ENCODE assay signal across 8 cellular contexts in the genomic region with DNA sequence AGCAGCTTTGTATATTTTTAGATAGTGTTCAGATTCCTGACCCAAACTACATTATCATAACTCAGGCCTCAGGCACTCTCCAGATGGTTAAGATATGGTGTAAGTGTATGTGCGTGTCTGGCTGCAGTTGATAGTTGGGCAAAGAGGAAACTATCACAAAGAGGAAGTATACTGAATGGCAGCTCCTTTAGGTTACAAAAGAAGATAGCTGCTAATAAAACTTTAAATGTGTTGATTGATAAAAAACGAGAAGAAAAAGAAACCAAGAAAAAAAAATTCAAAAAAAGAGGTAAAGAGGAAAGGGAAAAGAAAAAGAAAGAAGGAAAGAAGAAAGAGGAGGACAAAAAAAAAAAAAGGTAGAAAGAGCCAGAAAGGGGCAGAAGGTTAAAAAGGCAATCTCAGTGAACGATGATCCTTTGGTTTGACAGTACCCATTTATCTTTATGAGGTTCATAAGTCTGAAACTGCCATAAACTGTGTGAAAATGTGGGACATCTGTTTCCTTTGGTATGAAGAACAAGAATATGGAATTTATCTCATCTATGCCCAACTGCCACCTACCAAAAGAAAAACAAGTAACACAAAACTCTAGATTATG. TPM values are rescaled to one million over a fixed set of nuclear protein-coding genes. Genes with fewer than 3 reads are reported as not detected.
DNase-seq lines count a peak whose midpoint lies in the region; ATAC-seq and TF ChIP-seq lines count a peak whose summit lies in the region.

No MANE protein-coding gene starts in this region.

- intact Hi-C loops in left colon (cut with DNase I, micrococcal nuclease) = no loop called here

- POLR2A ChIA-PET in RWPE1 (lab: Yijun Ruan, JAX; ENCODE audit: low non-redundant PET) = no interaction called here

- CTCF ChIA-PET in RWPE1 (lab: Yijun Ruan, JAX) = interaction anchor here (0.7 kb wide), 1 partner anchor 15 kb away, joined by 4 read pairs; no protein-coding TSS in a partner anchor

- TF ChIP-seq CTCF in GM13976 (IDR thresholded peaks at IDR 0.05; ENCODE audit: borderline replicate concordance, control extremely low read depth, extremely low read depth, insufficient read depth, missing control alignments) (no peak), RWPE1 (conservative IDR thresholded peaks at IDR 0.05; ENCODE audit: low read depth) (no peak)

- in situ Hi-C loops in GM13976 (cut with MboI; ENCODE audit: low sequenced_read_pairs, unreplicated experiment) = no loop called here

- no peak overlapping the region for H3K27ac ChIP-seq in RWPE1

- DNase-seq in GM13976 (ENCODE audit: low spot score) = peak; percentile 49
- peak; percentile 78 for DNase-seq in SIG-M5 (lab: John Stamatoyannopoulos, UW)
- peak in 1 of 2 donors; percentile 42 for DNase-seq in left colon
- no peak for DNase-seq in DMS153 treated with DMSO at 0.1 percent for 48 hours (lab: John Stamatoyannopoulos, UW; ENCODE audit: unreplicated experiment)
- DNase-seq in RWPE1 (ENCODE audit: low spot score) = no peak
- DNase-seq in activated CD4-positive, alpha-beta T cell treated with anti-CD3 and anti-CD28 coated beads, Interleukin-2, amount 50 U/mL, for 4 hours = no peak
- no peak for DNase-seq in iPS-NIHi7 (ENCODE audit: extremely low spot score)

- ATAC-seq in HG02798 (IDR thresholded peaks at IDR 0.05; ENCODE audit: poor library complexity, unreplicated experiment) = peak; percentile 70
- ATAC-seq in left colon = peak; percentile 94

RNA-seq across cellular contexts. Expression of a gene that starts 42.2 kb away (rescaled TPM):
- 10 to 100 TPM; 58.4 to 58.5 TPM for total RNA-seq in left colon

RNA-seq across cellular contexts. Expression of a gene that starts 45.8 kb away (rescaled TPM):
- 10 to 100 TPM; 44.9 to 48.7 TPM for total RNA-seq in left colon

Comparison
In these comparisons a context has a peak if more than half of its experiments do, and no peak if none do; other contexts are left out.
1. DNase-seq: peak in GM13976 (single experiment) and SIG-M5 (single experiment); none in DMS153 treated with DMSO at 0.1 percent for 48 hours (single experiment), RWPE1 (single experiment), activated CD4-positive, alpha-beta T cell treated with anti-CD3 and anti-CD28 coated beads, Interleukin-2, amount 50 U/mL, for 4 hours (0 of 2) and iPS-NIHi7 (single experiment).